In the genomic region with DNA sequence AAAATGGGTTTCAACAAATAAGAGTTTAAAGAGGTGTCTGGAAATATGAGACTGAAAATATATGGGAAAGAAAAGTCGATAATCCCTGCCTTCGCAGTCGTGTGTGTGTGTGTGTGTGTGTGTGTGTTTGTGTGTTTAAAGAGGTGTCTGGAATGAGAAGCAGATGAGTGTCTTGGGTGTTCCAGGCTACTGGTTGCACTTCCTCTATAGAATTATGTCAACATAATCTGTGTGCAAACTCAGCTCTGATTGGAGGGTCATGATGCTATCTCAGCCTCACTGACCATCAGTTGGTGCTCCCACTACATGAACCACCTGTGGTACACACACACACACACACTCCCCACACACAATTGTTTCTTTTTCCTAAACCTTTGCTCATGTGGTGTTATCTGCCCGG, we compare ENCODE assay signal across 22 cellular contexts.
DNase-seq lines count a peak whose midpoint lies in the region; FAIRE-seq and TF ChIP-seq lines count a peak whose summit lies in the region.
"Had no signal": no experiment of that assay in that cellular context is flagged by ENCODE, and none has a peak within 500 bp of the region (broad histone marks: within the 10 kb centered on the region; RNA-seq: fewer than 3 reads in every experiment).

No MANE protein-coding gene starts in this region.

- H3K79me1 ChIP-seq in H1 (ENCODE audit: low read depth, low read length): no peaks in the 10 kb centered on the region

- no peak overlapping the region for H3K23ac ChIP-seq in H1 (ENCODE audit: insufficient read length)

- POLR2A ChIA-PET in H1 (lab: Charles Lee; ENCODE audit: partially characterized antibody): no interaction called here

- FAIRE-seq in H1 (lab: Jason Lieb, UNC): no peak
- FAIRE-seq: A204.1, G401.6, GM18507, H54 had no signal

- H2BK120ac ChIP-seq in H1 (replicated peaks; ENCODE audit: low read depth, low read length): no peak overlapping the region

- no peaks in the 10 kb centered on the region for H3K9me3 ChIP-seq in H1 (ENCODE audit: insufficient read depth in 2 of 2, low read depth in 1 of 2, low read length in 1 of 2)
- peaks cover 10% of the 10 kb centered on the region for H3K9me3 ChIP-seq in mammary epithelial cell (replicated peaks; ENCODE audit: insufficient read depth, low read length)
- H3K9me3 ChIP-seq: BLaER1, Caco-2, HAP-1 had no signal

- no peak overlapping the region for H4K8ac ChIP-seq in H1 (ENCODE audit: extremely low read depth, insufficient read depth, low read length)

- no peak for TF ChIP-seq RAD21 in H1 (IDR thresholded peaks at IDR 0.05 in 1 of 2, conservative IDR thresholded peaks at IDR 0.05 in 1 of 2; ENCODE audit: low read depth in 2 of 2, low read length in 2 of 2)

- no peak overlapping the region for H3K4me3 ChIP-seq in H1 (ENCODE audit: extremely low read depth in 1 of 4, insufficient read depth in 2 of 4, low read depth in 3 of 4, low read length in 4 of 4)
- no peak overlapping the region for H3K4me3 ChIP-seq in mammary epithelial cell (replicated peaks in 1 of 3; ENCODE audit: insufficient read depth in 1 of 3, low read depth in 2 of 3, low read length in 3 of 3)
- H3K4me3 ChIP-seq: BLaER1, GM23338, HAP-1 had no signal

- H3K18ac ChIP-seq in H1 (ENCODE audit: extremely low read depth, low read length): no peak overlapping the region

- no peak for TF ChIP-seq POLR2A in H1 (IDR thresholded peaks at IDR 0.05; ENCODE audit: control extremely low read depth in 1 of 2, low read depth in 2 of 2, low read length in 2 of 2)

- H3K79me2 ChIP-seq in H1 (ENCODE audit: control insufficient read depth in 1 of 2, insufficient read depth in 2 of 2, low read length in 2 of 2) (no peaks in the 10 kb centered on the region), mammary epithelial cell (ENCODE audit: insufficient read depth, low read length) (no peaks in the 10 kb centered on the region)

- no peak overlapping the region for H3K4ac ChIP-seq in H1 (replicated peaks; ENCODE audit: insufficient read length, low read depth, low read length)

- no peak for TF ChIP-seq CTCF in H1 (IDR thresholded peaks at IDR 0.05; ENCODE audit: control extremely low read depth in 1 of 3, insufficient read depth in 1 of 3, low read depth in 1 of 3, low read length in 3 of 3)
- TF ChIP-seq CTCF in mammary epithelial cell (conservative IDR thresholded peaks at IDR 0.05 in 1 of 2, IDR thresholded peaks at IDR 0.05 in 1 of 2; ENCODE audit: extremely low read depth in 1 of 2, insufficient read depth in 1 of 2, low read depth in 1 of 2, low read length in 2 of 2): no peak

- H4K20me1 ChIP-seq in H1 (replicated peaks in 1 of 2; ENCODE audit: control insufficient read depth in 1 of 2, insufficient read depth in 2 of 2, low read length in 2 of 2) (no peaks in the 10 kb centered on the region), mammary epithelial cell (ENCODE audit: insufficient read depth, low read length) (no peaks in the 10 kb centered on the region)
- H4K20me1 ChIP-seq: BLaER1 had no signal

- TF ChIP-seq EP300 in H1 (IDR thresholded peaks at IDR 0.05; ENCODE audit: borderline replicate concordance in 1 of 2, low read depth in 2 of 2, low read length in 2 of 2): no peak

- dilution Hi-C loops in mammary epithelial cell (cut with HindIII; ENCODE audit: low sequenced_read_pairs): no loop called here

- in situ Hi-C loops in mammary epithelial cell (cut with MboI; ENCODE audit: low sequenced_read_pairs in 2 of 2): loop anchor here in 1 of 2 donors (10.0 kb wide), 1 partner anchor 76 kb away; no protein-coding TSS in a partner anchor

- H2BK20ac ChIP-seq in H1 (ENCODE audit: low read length): no peak overlapping the region

- no peak overlapping the region for H4K91ac ChIP-seq in H1 (replicated peaks; ENCODE audit: insufficient read length, low read length)

- H2AFZ ChIP-seq in H1 (ENCODE audit: low read length) (no peak overlapping the region), mammary epithelial cell (ENCODE audit: low read depth, low read length) (no peak overlapping the region)
- H2AFZ ChIP-seq: GM23338 had no signal

- H3K27ac ChIP-seq in H1 (ENCODE audit: low read depth, low read length) (no peak overlapping the region), mammary epithelial cell (ENCODE audit: insufficient read depth, low read depth, low read length) (no peak overlapping the region)
- H3K27ac ChIP-seq: 22Rv1, BLaER1, C4-2B had no signal

- H3K4me2 ChIP-seq in H1 (ENCODE audit: insufficient read depth in 1 of 2, low read depth in 2 of 2, low read length in 2 of 2) (no peak overlapping the region), mammary epithelial cell (ENCODE audit: insufficient read depth, low read depth, low read length) (no peak overlapping the region)
- H3K4me2 ChIP-seq: BLaER1, GM23338 had no signal

- peak; percentile 22 for DNase-seq in NOMO-1 treated with DMSO at 0.1 percent for 48 hours (lab: John Stamatoyannopoulos, UW; ENCODE audit: unreplicated experiment)
- DNase-seq in NOMO-1 (lab: John Stamatoyannopoulos, UW; ENCODE audit: unreplicated experiment in 2 of 2): no peak
- peak; percentile 90 for DNase-seq in NCI-H510A treated with DMSO at 0.1 percent for 48 hours (lab: John Stamatoyannopoulos, UW)
- no peak for DNase-seq in H1 (ENCODE audit: low read depth in 1 of 2, low spot score in 2 of 2)
- DNase-seq in mammary epithelial cell: no peak
- DNase-seq in NCI-H1930 (lab: John Stamatoyannopoulos, UW): no peak
- no peak for DNase-seq in NCI-H187 treated with DMSO at 0.1 percent for 48 hours (lab: John Stamatoyannopoulos, UW)
- DNase-seq: Caco-2; CD4-positive, CD25-positive, alpha-beta regulatory T cell; CD8-positive, alpha-beta T cell; DMS153; DND-41; HFFc6 had no signal

- no peaks in the 10 kb centered on the region; the same call in 1 of the 2 replicates for H3K23me2 ChIP-seq in H1 (ENCODE audit: low read depth, low read length)

- intact Hi-C loops in mammary epithelial cell (cut with micrococcal nuclease): no loop called here

- WGBS in H1 (ENCODE audit: extremely low coverage in 1 of 2, insufficient coverage in 1 of 2, insufficient read length in 1 of 2, insufficient replicate concordance in 2 of 2, low coverage in 1 of 2, low lambda C conversion rate in 2 of 2, missing lambda C conversion rate in 1 of 2), 2 experiments: 95% methylated on average over 4 of the region's 4 CpGs; no CpG with 5 or more reads in 1 of the 2 experiments
- WGBS in mammary epithelial cell (ENCODE audit: low coverage, missing lambda C conversion rate): 53% methylated on average over 4 of the region's 4 CpGs

- H2BK5ac ChIP-seq in H1 (ENCODE audit: low read depth, low read length): no peak overlapping the region

- H3K36me3 ChIP-seq in H1 (ENCODE audit: control insufficient read depth in 2 of 4, insufficient read depth in 4 of 4, low read length in 3 of 4): no peaks in the 10 kb centered on the region
- H3K36me3 ChIP-seq in mammary epithelial cell (ENCODE audit: insufficient read depth, low read length): no peaks in the 10 kb centered on the region
- H3K36me3 ChIP-seq: BLaER1, HAP-1 had no signal

- H3K4me1 ChIP-seq in H1 (replicated peaks in 1 of 4; ENCODE audit: control insufficient read depth in 3 of 4, insufficient read depth in 4 of 4, low read length in 3 of 4) (peaks cover 0 to 4% (median 1%) of the 10 kb centered on the region in 4 experiments; a peak in 2 of 7 replicates), mammary epithelial cell (ENCODE audit: insufficient read depth, low read length) (no peaks in the 10 kb centered on the region)
- H3K4me1 ChIP-seq: BLaER1, Caco-2, HAP-1 had no signal

- no peaks in the 10 kb centered on the region for H3K27me3 ChIP-seq in H1 (replicated peaks in 1 of 4; ENCODE audit: control insufficient read depth in 3 of 4, extremely low read depth in 1 of 4, insufficient read depth in 3 of 4, low read length in 3 of 4)
- no peaks in the 10 kb centered on the region for H3K27me3 ChIP-seq in mammary epithelial cell (ENCODE audit: insufficient read depth, low read length)
- H3K27me3 ChIP-seq: BLaER1 had no signal

- no peak overlapping the region for H4K5ac ChIP-seq in H1 (ENCODE audit: insufficient read length, low read depth, low read length)

- no peak overlapping the region for H2AK5ac ChIP-seq in H1 (ENCODE audit: low read depth, low read length)

- H3K14ac ChIP-seq in H1 (ENCODE audit: insufficient read length): no peak overlapping the region

- no TSS peak for BruUV-seq in mammary epithelial cell (replicated peaks; lab: Mats Ljungman, UMichigan)

- H2BK15ac ChIP-seq in H1 (ENCODE audit: low read length): no peak overlapping the region

- H3K56ac ChIP-seq in H1 (replicated peaks; ENCODE audit: insufficient read length, low read depth, low read length): peak overlapping the region; percentile 40

- H3K9ac ChIP-seq in H1 (replicated peaks in 1 of 4; ENCODE audit: extremely low read depth in 1 of 4, low read depth in 3 of 4, low read length in 3 of 4): no peak overlapping the region
- no peak overlapping the region for H3K9ac ChIP-seq in mammary epithelial cell (ENCODE audit: insufficient read depth, low read length)
- H3K9ac ChIP-seq: BLaER1 had no signal

- H2BK12ac ChIP-seq in H1 (ENCODE audit: low read depth, low read length): no peak overlapping the region; the same call in 1 of the 2 replicates

- CTCF ChIA-PET in H1 (lab: Charles Lee; ENCODE audit: partially characterized antibody) (no interaction called here), mammary epithelial cell (lab: Charles Lee; ENCODE audit: low non-redundant PET) (no interaction called here)

TF ChIP-seq in H1, 55 proteins besides CTCF, POLR2A, EP300 and RAD21 (continues in another document):
- TF ChIP-seq JUN (IDR thresholded peaks at IDR 0.05; ENCODE audit: low read depth, low read length): no peak

Comparison
In these comparisons a context has a peak if more than half of its experiments do, and no peak if none do; other contexts are left out.
1. DNase-seq: peak in NOMO-1 treated with DMSO at 0.1 percent for 48 hours (single experiment) and NCI-H510A treated with DMSO at 0.1 percent for 48 hours (single experiment); none in NOMO-1 (0 of 2), H1 (0 of 2), mammary epithelial cell (single experiment), NCI-H1930 (0 of 2) and NCI-H187 treated with DMSO at 0.1 percent for 48 hours (single experiment).